ENCODE assay signal across 1 cellular context in the genomic region with DNA sequence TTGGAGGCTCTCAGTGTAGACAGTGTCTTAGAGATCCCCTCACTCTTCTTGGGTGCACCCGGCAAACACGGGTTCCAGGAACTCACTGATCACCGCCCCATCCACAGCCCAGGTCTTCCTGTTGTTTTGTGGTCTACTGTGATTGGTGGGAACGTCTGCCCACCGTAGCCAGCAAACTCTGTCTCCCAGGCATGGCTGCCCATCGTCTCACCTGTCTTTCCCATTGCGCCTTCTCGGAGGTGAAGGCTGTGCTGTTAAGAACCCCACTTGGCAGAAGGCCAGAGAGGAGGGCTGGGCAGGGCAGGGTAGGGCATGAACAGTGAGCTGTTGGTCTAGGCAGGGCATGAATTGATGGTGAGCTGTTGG.
TF ChIP-seq lines count a peak whose summit lies in the region.

No MANE protein-coding gene starts in this region.

TF ChIP-seq in H1, 55 proteins besides CTCF, POLR2A, EP300 and RAD21 (continued from another document):
- TF ChIP-seq, protein P1, sequence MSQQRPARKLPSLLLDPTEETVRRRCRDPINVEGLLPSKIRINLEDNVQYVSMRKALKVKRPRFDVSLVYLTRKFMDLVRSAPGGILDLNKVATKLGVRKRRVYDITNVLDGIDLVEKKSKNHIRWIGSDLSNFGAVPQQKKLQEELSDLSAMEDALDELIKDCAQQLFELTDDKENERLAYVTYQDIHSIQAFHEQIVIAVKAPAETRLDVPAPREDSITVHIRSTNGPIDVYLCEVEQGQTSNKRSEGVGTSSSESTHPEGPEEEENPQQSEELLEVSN (IDR thresholded peaks at IDR 0.05), result no peak
- TF ChIP-seq NANOG (IDR thresholded peaks at IDR 0.05; ENCODE audit: insufficient read depth, low read depth, low read length, poor library complexity, severe bottlenecking), result no peak
- no peak for TF ChIP-seq TEAD4 (IDR thresholded peaks at IDR 0.05; ENCODE audit: low read depth, low read length)
- TF ChIP-seq SIRT6 (IDR thresholded peaks at IDR 0.05; ENCODE audit: low read length), result no peak
- TF ChIP-seq CTBP2 (IDR thresholded peaks at IDR 0.05; ENCODE audit: borderline replicate concordance, insufficient read depth, insufficient read length, low read length), result no peak
- no peak for TF ChIP-seq JUN (IDR thresholded peaks at IDR 0.05; ENCODE audit: low read depth, low read length)
- TF ChIP-seq HDAC2 (IDR thresholded peaks at IDR 0.05; ENCODE audit: borderline replicate concordance in 1 of 2, low read depth in 2 of 2, low read length in 2 of 2), result no peak
- TF ChIP-seq TAF7 (optimal IDR thresholded peaks at IDR 0.05; ENCODE audit: borderline replicate concordance, low read depth, low read length), result no peak
- no peak for TF ChIP-seq CHD2 (IDR thresholded peaks at IDR 0.05; ENCODE audit: low read length)
- TF ChIP-seq, protein P2, sequence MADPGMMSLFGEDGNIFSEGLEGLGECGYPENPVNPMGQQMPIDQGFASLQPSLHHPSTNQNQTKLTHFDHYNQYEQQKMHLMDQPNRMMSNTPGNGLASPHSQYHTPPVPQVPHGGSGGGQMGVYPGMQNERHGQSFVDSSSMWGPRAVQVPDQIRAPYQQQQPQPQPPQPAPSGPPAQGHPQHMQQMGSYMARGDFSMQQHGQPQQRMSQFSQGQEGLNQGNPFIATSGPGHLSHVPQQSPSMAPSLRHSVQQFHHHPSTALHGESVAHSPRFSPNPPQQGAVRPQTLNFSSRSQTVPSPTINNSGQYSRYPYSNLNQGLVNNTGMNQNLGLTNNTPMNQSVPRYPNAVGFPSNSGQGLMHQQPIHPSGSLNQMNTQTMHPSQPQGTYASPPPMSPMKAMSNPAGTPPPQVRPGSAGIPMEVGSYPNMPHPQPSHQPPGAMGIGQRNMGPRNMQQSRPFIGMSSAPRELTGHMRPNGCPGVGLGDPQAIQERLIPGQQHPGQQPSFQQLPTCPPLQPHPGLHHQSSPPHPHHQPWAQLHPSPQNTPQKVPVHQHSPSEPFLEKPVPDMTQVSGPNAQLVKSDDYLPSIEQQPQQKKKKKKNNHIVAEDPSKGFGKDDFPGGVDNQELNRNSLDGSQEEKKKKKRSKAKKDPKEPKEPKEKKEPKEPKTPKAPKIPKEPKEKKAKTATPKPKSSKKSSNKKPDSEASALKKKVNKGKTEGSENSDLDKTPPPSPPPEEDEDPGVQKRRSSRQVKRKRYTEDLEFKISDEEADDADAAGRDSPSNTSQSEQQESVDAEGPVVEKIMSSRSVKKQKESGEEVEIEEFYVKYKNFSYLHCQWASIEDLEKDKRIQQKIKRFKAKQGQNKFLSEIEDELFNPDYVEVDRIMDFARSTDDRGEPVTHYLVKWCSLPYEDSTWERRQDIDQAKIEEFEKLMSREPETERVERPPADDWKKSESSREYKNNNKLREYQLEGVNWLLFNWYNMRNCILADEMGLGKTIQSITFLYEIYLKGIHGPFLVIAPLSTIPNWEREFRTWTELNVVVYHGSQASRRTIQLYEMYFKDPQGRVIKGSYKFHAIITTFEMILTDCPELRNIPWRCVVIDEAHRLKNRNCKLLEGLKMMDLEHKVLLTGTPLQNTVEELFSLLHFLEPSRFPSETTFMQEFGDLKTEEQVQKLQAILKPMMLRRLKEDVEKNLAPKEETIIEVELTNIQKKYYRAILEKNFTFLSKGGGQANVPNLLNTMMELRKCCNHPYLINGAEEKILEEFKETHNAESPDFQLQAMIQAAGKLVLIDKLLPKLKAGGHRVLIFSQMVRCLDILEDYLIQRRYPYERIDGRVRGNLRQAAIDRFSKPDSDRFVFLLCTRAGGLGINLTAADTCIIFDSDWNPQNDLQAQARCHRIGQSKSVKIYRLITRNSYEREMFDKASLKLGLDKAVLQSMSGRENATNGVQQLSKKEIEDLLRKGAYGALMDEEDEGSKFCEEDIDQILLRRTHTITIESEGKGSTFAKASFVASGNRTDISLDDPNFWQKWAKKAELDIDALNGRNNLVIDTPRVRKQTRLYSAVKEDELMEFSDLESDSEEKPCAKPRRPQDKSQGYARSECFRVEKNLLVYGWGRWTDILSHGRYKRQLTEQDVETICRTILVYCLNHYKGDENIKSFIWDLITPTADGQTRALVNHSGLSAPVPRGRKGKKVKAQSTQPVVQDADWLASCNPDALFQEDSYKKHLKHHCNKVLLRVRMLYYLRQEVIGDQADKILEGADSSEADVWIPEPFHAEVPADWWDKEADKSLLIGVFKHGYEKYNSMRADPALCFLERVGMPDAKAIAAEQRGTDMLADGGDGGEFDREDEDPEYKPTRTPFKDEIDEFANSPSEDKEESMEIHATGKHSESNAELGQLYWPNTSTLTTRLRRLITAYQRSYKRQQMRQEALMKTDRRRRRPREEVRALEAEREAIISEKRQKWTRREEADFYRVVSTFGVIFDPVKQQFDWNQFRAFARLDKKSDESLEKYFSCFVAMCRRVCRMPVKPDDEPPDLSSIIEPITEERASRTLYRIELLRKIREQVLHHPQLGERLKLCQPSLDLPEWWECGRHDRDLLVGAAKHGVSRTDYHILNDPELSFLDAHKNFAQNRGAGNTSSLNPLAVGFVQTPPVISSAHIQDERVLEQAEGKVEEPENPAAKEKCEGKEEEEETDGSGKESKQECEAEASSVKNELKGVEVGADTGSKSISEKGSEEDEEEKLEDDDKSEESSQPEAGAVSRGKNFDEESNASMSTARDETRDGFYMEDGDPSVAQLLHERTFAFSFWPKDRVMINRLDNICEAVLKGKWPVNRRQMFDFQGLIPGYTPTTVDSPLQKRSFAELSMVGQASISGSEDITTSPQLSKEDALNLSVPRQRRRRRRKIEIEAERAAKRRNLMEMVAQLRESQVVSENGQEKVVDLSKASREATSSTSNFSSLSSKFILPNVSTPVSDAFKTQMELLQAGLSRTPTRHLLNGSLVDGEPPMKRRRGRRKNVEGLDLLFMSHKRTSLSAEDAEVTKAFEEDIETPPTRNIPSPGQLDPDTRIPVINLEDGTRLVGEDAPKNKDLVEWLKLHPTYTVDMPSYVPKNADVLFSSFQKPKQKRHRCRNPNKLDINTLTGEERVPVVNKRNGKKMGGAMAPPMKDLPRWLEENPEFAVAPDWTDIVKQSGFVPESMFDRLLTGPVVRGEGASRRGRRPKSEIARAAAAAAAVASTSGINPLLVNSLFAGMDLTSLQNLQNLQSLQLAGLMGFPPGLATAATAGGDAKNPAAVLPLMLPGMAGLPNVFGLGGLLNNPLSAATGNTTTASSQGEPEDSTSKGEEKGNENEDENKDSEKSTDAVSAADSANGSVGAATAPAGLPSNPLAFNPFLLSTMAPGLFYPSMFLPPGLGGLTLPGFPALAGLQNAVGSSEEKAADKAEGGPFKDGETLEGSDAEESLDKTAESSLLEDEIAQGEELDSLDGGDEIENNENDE (IDR thresholded peaks at IDR 0.05; ENCODE audit: insufficient replicate concordance, low read length), result no peak
